Comparison of ENCODE assay signal across 16 cellular contexts in genomic region chr4:174265917-174266316, GRCh38. TPM values are rescaled to one million over a fixed set of nuclear protein-coding genes. Genes with fewer than 3 reads are reported as not detected.
DNase-seq lines count a peak whose midpoint lies in the region; FAIRE-seq and TF ChIP-seq lines count a peak whose summit lies in the region.
"Had no signal": no experiment of that assay in that cellular context is flagged by ENCODE, and none has a peak within 500 bp of the region (broad histone marks: within the 10 kb centered on the region; RNA-seq: fewer than 3 reads in every experiment).

No MANE protein-coding gene starts in this region.

- H3K4me3 ChIP-seq in osteoblast (ENCODE audit: insufficient read depth, low read length) = no peak overlapping the region
- H3K4me3 ChIP-seq: testis had no signal

- no peaks in the 10 kb centered on the region for H4K20me1 ChIP-seq in osteoblast (ENCODE audit: insufficient read depth, low read length)

- no peaks in the 10 kb centered on the region for H3K4me1 ChIP-seq in osteoblast (ENCODE audit: insufficient read depth, low read length)
- H3K4me1 ChIP-seq: testis had no signal

- TF ChIP-seq CTCF in osteoblast (IDR thresholded peaks at IDR 0.05; ENCODE audit: extremely low read depth, low read depth, low read length) (no peak), GM20000 (IDR thresholded peaks at IDR 0.05; ENCODE audit: extremely low read depth, missing control alignments) (no peak)

- no peaks in the 10 kb centered on the region for H3K36me3 ChIP-seq in osteoblast (ENCODE audit: insufficient read depth, low read length)

- no peak overlapping the region for H2AFZ ChIP-seq in osteoblast (ENCODE audit: low read length)

- no peak overlapping the region for H3K27ac ChIP-seq in osteoblast (ENCODE audit: low read depth, low read length)
- H3K27ac ChIP-seq: KMS-11, testis had no signal

- FAIRE-seq in GM19239 (lab: Jason Lieb, UNC) = peak; percentile 39
- no peak for FAIRE-seq in urothelium cell line (lab: Jason Lieb, UNC)

- H3K9me3 ChIP-seq in osteoblast (ENCODE audit: low read depth, low read length) = no peaks in the 10 kb centered on the region
- H3K9me3 ChIP-seq: testis had no signal

- DNase-seq in GM19239 (ENCODE audit: insufficient read length, low spot score) (no peak), NCI-H1105 treated with DMSO at 0.1 percent for 48 hours (lab: John Stamatoyannopoulos, UW) (peak; percentile 31), NCI-H748 treated with DMSO at 0.1 percent for 48 hours (lab: John Stamatoyannopoulos, UW) (peak; percentile 75), osteoblast (ENCODE audit: insufficient read length, low spot score, missing footprints) (peak; percentile 13), GM20000 (ENCODE audit: low spot score) (no peak), OCI-M2 (lab: John Stamatoyannopoulos, UW; ENCODE audit: unreplicated experiment) (no peak), urothelium cell line (ENCODE audit: low spot score) (no peak)
- DNase-seq: AML-193; Calu3; endodermal cell; left cardiac atrium; NCI-H187; stimulated activated CD4-positive, alpha-beta T cell treated with anti-CD3 and anti-CD28 coated beads, Interleukin-4, amount 100 ng/mL, for 24 hours; T-helper 1 cell; testis had no signal

- no peak overlapping the region for H3K4me2 ChIP-seq in osteoblast (ENCODE audit: insufficient read depth, low read length)
- H3K4me2 ChIP-seq: KMS-11 had no signal

- H3K27me3 ChIP-seq in osteoblast (ENCODE audit: insufficient read depth, low read length) = no peaks in the 10 kb centered on the region
- H3K27me3 ChIP-seq: testis had no signal

- H3K79me2 ChIP-seq in osteoblast (ENCODE audit: insufficient read depth, low read length) = peaks cover 2% of the 10 kb centered on the region

RNA-seq across cellular contexts. Expression of gene FBXO8, which starts 17.6 kb away (rescaled TPM):
- 30.1 and 32.2 TPM in 2 replicates for total RNA-seq in osteoblast

RNA-seq across cellular contexts. Expression of gene CEP44, which starts 17.8 kb away (rescaled TPM):
- 10.9 and 12.4 TPM in 2 replicates for total RNA-seq in osteoblast

Comparison
In these comparisons a context has a peak if more than half of its experiments do, and no peak if none do; other contexts are left out.
1. DNase-seq: peak in NCI-H1105 treated with DMSO at 0.1 percent for 48 hours (single experiment), NCI-H748 treated with DMSO at 0.1 percent for 48 hours (single experiment) and osteoblast (single experiment); none in GM19239 (single experiment), GM20000 (single experiment), OCI-M2 (single experiment) and urothelium cell line (single experiment).